10 cellular contexts compared by ENCODE assay signal in the genomic region with DNA sequence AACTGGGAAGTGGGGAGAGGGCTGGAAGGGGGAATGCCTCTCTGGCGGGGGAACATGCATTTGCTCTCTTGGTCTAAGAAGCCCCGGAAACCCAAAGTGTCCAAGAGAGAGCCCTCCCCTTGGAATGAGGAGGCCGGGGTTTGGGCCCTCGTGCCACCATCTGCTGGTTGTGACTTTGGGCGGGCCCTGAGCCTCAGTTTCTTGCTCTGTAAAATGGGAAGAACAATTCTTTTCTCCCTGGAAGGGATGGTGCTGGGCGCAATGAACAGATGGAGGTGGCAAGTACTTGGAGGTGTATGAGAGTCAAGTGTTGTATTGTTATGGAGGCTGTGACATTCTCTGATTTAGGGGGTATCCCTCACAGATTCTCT.
"Had no signal": no experiment of that assay in that cellular context is flagged by ENCODE, and none has a peak within 500 bp of the region (broad histone marks: within the 10 kb centered on the region; RNA-seq: fewer than 3 reads in every experiment).

No MANE protein-coding gene starts in this region.

- H3K4me3 ChIP-seq: colonic mucosa, upper lobe of left lung had no signal

- ATAC-seq: activated CD8-positive, alpha-beta T cell treated with anti-CD3 and anti-CD28 coated beads, Interleukin-2, amount 10 ng/mL, durations not matched to agents 7 days and 5 days; stimulated activated naive CD8-positive, alpha-beta T cell treated with anti-CD3 and anti-CD28 coated beads, Interleukin-15, Interleukin-2, amounts not matched to agents 100 U/mL and 50 U/mL, for 24 hours had no signal

- H3K27ac Mint-ChIP-seq: activated CD8-positive, alpha-beta T cell treated with anti-CD3 and anti-CD28 coated beads, Interleukin-2, amount 10 ng/mL, durations not matched to agents 7 days and 5 days; activated naive CD8-positive, alpha-beta T cell; activated T-helper 2 cell treated with anti-CD3 and anti-CD28 coated beads, Interferon-gamma antibody, Interleukin-2, Interleukin-4, amounts not matched to agents 10 μg/mL and 5 μg/mL and 100 μg/mL, durations not matched to agents 14 hours and 24 hours and 36 hours; effector memory CD8-positive, alpha-beta T cell; natural killer cell treated with Interleukin-12 subunit alpha and Interleukin-12 subunit beta and Interleukin-15 and Interleukin-18, amount 100 ng/mL, for 72 hours had no signal

- H3K9me3 ChIP-seq: colonic mucosa, pancreas, upper lobe of left lung had no signal

- H3K9me3 Mint-ChIP-seq: activated T-helper 2 cell treated with anti-CD3 and anti-CD28 coated beads, Interferon-gamma antibody, Interleukin-2, Interleukin-4, amounts not matched to agents 10 μg/mL and 5 μg/mL and 100 μg/mL, durations not matched to agents 14 hours and 24 hours and 36 hours; effector memory CD8-positive, alpha-beta T cell; natural killer cell treated with Interleukin-12 subunit alpha and Interleukin-12 subunit beta and Interleukin-15 and Interleukin-18, amount 100 ng/mL, for 72 hours had no signal

- H3K27ac ChIP-seq: colonic mucosa, dorsolateral prefrontal cortex, pancreas, upper lobe of left lung had no signal

- H3K4me3 Mint-ChIP-seq: activated CD8-positive, alpha-beta T cell treated with anti-CD3 and anti-CD28 coated beads, Interleukin-2, amount 10 ng/mL, durations not matched to agents 7 days and 5 days; activated naive CD8-positive, alpha-beta T cell; natural killer cell treated with Interleukin-12 subunit alpha and Interleukin-12 subunit beta and Interleukin-15 and Interleukin-18, amount 100 ng/mL, for 72 hours had no signal

- H3K36me3 ChIP-seq: colonic mucosa, pancreas, upper lobe of left lung had no signal

- H3K36me3 Mint-ChIP-seq: activated naive CD8-positive, alpha-beta T cell; natural killer cell treated with Interleukin-12 subunit alpha and Interleukin-12 subunit beta and Interleukin-15 and Interleukin-18, amount 100 ng/mL, for 72 hours had no signal

- H3K27me3 ChIP-seq: colonic mucosa, pancreas, upper lobe of left lung had no signal

- H3K4me1 ChIP-seq: pancreas had no signal
